Comparison of ENCODE assay signal across 8 cellular contexts in genomic region chr5:36239370-36240293, GRCh38. TPM values are rescaled to one million over a fixed set of nuclear protein-coding genes. Genes with fewer than 3 reads are reported as not detected.
A peak's percentile ranks its signal among the peaks of the same experiment; 100 is the strongest.
DNase-seq lines count a peak whose midpoint lies in the region; ATAC-seq, FAIRE-seq and TF ChIP-seq lines count a peak whose summit lies in the region.

No MANE protein-coding gene starts in this region.

- TF ChIP-seq CTCF in Calu3 (IDR thresholded peaks at IDR 0.05; ENCODE audit: unreplicated experiment) (no peak), endothelial cell of umbilical vein (IDR thresholded peaks at IDR 0.05; ENCODE audit: extremely low read depth in 1 of 2, insufficient read depth in 1 of 2, low read depth in 1 of 2, low read length in 2 of 2) (no peak), pancreas (IDR thresholded peaks at IDR 0.05) (no peak)

- peak overlapping the region; percentile 97 for H3K4me3 Mint-ChIP-seq in Calu3 (ENCODE audit: low read depth, unreplicated experiment)

- DNase-seq in Calu3: no peak
- peak; percentile 34 for DNase-seq in NCI-H526 treated with DMSO at 0.1 percent for 48 hours (lab: John Stamatoyannopoulos, UW)
- no peak for DNase-seq in endothelial cell of umbilical vein (ENCODE audit: low read depth, low spot score)
- peak in 1 of 6 donors; percentile 23 for DNase-seq in pancreas
- DNase-seq in NCI-H1105 treated with DMSO at 0.1 percent for 48 hours (lab: John Stamatoyannopoulos, UW): no peak
- DNase-seq in NCI-H446 treated with DMSO at 0.1 percent for 48 hours (lab: John Stamatoyannopoulos, UW): no peak
- no peak for DNase-seq in H4 (ENCODE audit: low spot score)
- no peak for DNase-seq in NCI-H524 (lab: John Stamatoyannopoulos, UW)

- H3K27me3 ChIP-seq in endothelial cell of umbilical vein (ENCODE audit: control insufficient read depth in 2 of 2, insufficient read depth in 2 of 2, low read length in 2 of 2) (no peaks in the 10 kb centered on the region), pancreas (no peaks in the 10 kb centered on the region)

- no peaks in the 10 kb centered on the region for H4K20me1 ChIP-seq in endothelial cell of umbilical vein (replicated peaks; ENCODE audit: control insufficient read depth, extremely low read depth, insufficient read depth, low read length)

- peaks cover 33% of the 10 kb centered on the region for H3K36me3 Mint-ChIP-seq in Calu3 (ENCODE audit: insufficient read depth, unreplicated experiment)

- no peak overlapping the region for H3K27ac ChIP-seq in endothelial cell of umbilical vein (ENCODE audit: insufficient read depth, low read depth, low read length)
- peak overlapping the region; percentile 66 to 100 (median 99) for H3K27ac ChIP-seq in pancreas

- H3K9me3 ChIP-seq in endothelial cell of umbilical vein (replicated peaks; ENCODE audit: control insufficient read depth, insufficient read depth, low read length) (no peaks in the 10 kb centered on the region), pancreas (no peaks in the 10 kb centered on the region)

- H3K9me1 ChIP-seq in endothelial cell of umbilical vein (replicated peaks; ENCODE audit: control insufficient read depth, extremely low read depth, insufficient read depth, low read length): no peaks in the 10 kb centered on the region

- H3K36me3 ChIP-seq in endothelial cell of umbilical vein (ENCODE audit: control insufficient read depth in 2 of 2, extremely low read depth in 1 of 2, insufficient read depth in 2 of 2, low read length in 2 of 2): no peaks in the 10 kb centered on the region
- no peaks in the 10 kb centered on the region for H3K36me3 ChIP-seq in pancreas

- peak overlapping the region; percentile 15 for H3K27ac Mint-ChIP-seq in Calu3 (ENCODE audit: unreplicated experiment)

- peaks cover 50% of the 10 kb centered on the region for H3K4me1 Mint-ChIP-seq in Calu3 (ENCODE audit: low read depth, unreplicated experiment)

- BruUV-seq in Calu3 (replicated peaks; lab: Mats Ljungman, UMichigan) (TSS peak; percentile 49), endothelial cell of umbilical vein (replicated peaks; lab: Mats Ljungman, UMichigan) (no TSS peak)

- TF ChIP-seq POLR2A in endothelial cell of umbilical vein (IDR thresholded peaks at IDR 0.05; ENCODE audit: low read depth, low read length): no peak

- dilution Hi-C loops in endothelial cell of umbilical vein (cut with MboI; ENCODE audit: extremely low pct_ligation_motif_present, low sequenced_read_pairs): no loop called here

- CTCF ChIA-PET in Calu3 (lab: Charles Lee) (no interaction called here), endothelial cell of umbilical vein (lab: Charles Lee) (interaction anchor here (1.2 to 3.5 kb wide), 6 partner anchors 12 to 160 kb away, joined by 4 to 44 read pairs (median 6); partner anchors contain the start of genes LMBRD2 and SKP2)

- no peaks in the 10 kb centered on the region for H3K9me3 Mint-ChIP-seq in Calu3 (ENCODE audit: low read depth, unreplicated experiment)

- peak in 3 of 4 donors; percentile 5 to 9 (median 5) for ATAC-seq in pancreas

- POLR2A ChIA-PET in endothelial cell of umbilical vein (lab: Charles Lee): no interaction called here

- peaks cover 14% of the 10 kb centered on the region for H3K79me2 ChIP-seq in endothelial cell of umbilical vein (ENCODE audit: control insufficient read depth, insufficient read depth, low read length)

- no peak overlapping the region for H3K9ac ChIP-seq in endothelial cell of umbilical vein (replicated peaks; ENCODE audit: extremely low read depth, insufficient read depth, low read length)

- H3K4me2 ChIP-seq in endothelial cell of umbilical vein (ENCODE audit: insufficient read depth, low read length): peak overlapping the region; percentile 56

- intact Hi-C loops in Calu3 (cut with micrococcal nuclease; ENCODE audit: unreplicated experiment): no loop called here
- intact Hi-C loops in endothelial cell of umbilical vein (cut with micrococcal nuclease): loop anchor here (2.0 to 10.0 kb wide), 4 partner anchors 31 to 638 kb away; partner anchors contain the start of gene NIPBL
- intact Hi-C loops in pancreas (cut with DNase I): no loop called here

- WGBS in pancreas, 2 donors: 13 to 14% methylated on average over 4 of the region's 4 CpGs

- H3K4me1 ChIP-seq in endothelial cell of umbilical vein (ENCODE audit: control insufficient read depth, extremely low read depth, insufficient read depth, low read length) (peaks cover 16% of the 10 kb centered on the region), pancreas (peaks cover 9 to 47% (median 39%) of the 10 kb centered on the region in 3 donors)

- FAIRE-seq in endothelial cell of umbilical vein (lab: Jason Lieb, UNC): no peak
- FAIRE-seq in pancreas (lab: Jason Lieb, UNC): no peak

- no peaks in the 10 kb centered on the region for H3K27me3 Mint-ChIP-seq in Calu3 (ENCODE audit: unreplicated experiment)

- H3K4me3 ChIP-seq in endothelial cell of umbilical vein (replicated peaks in 1 of 3; ENCODE audit: insufficient read depth in 1 of 3, low read depth in 1 of 3, low read length in 3 of 3) (no peak overlapping the region), pancreas (peak overlapping the region in 3 of 4 donors; percentile 87 to 98 (median 98))

- H2AFZ ChIP-seq in endothelial cell of umbilical vein (ENCODE audit: low read depth, low read length): no peak overlapping the region

TF ChIP-seq in endothelial cell of umbilical vein, 7 proteins besides CTCF, POLR2A, EP300 and RAD21:
- TF ChIP-seq JUN (IDR thresholded peaks at IDR 0.05; ENCODE audit: borderline replicate concordance, insufficient read depth, insufficient read length, low read depth) (no peak), MAX (IDR thresholded peaks at IDR 0.05; ENCODE audit: insufficient read depth, insufficient read length) (no peak), FOS (IDR thresholded peaks at IDR 0.05; ENCODE audit: borderline replicate concordance, insufficient read depth, low read length) (no peak), GATA2 (IDR thresholded peaks at IDR 0.05; ENCODE audit: insufficient read depth, insufficient read length, low read depth, low read length) (no peak), EZH2 (IDR thresholded peaks at IDR 0.05; ENCODE audit: borderline replicate concordance, low read depth, low read length, severe bottlenecking) (no peak), MYC (IDR thresholded peaks at IDR 0.05; ENCODE audit: low read depth, low read length) (no peak), POLR2AphosphoS5 (IDR thresholded peaks at IDR 0.05; ENCODE audit: insufficient read depth, low read depth, low read length) (no peak)
TF ChIP-seq in endothelial cell of umbilical vein: peak in this region for 0.

RNA-seq across cellular contexts. Expression of gene NADK2, which starts 2.1 kb away (rescaled TPM):
- total RNA-seq in Calu3 (2022) (18.8 and 21.6 TPM in 2 replicates), endothelial cell of umbilical vein (18.2 and 20.3 TPM in 2 replicates), pancreas (10 to 100 TPM; 25.1 to 34.1 (median 30.5) TPM)
- polyA plus RNA-seq in endothelial cell of umbilical vein (3.6 and 4.0 TPM in 2 replicates), pancreas (10 to 100 TPM in 1 of 2 donors, 1 to 10 TPM in 1; 8.6 to 12.0 TPM)
- polyA plus RNA-seq in endothelial cell of umbilical vein (2011; cell fraction: cytosol; rRNA removed): 5.9 and 6.4 TPM in 2 replicates
- 6.7 and 12.9 TPM in 2 replicates for polyA plus RNA-seq in endothelial cell of umbilical vein (2011; cell fraction: nucleus; rRNA removed)
- 13.9 and 15.1 TPM in 2 replicates for polyA plus RNA-seq in endothelial cell of umbilical vein (2012)
- 11.1 and 16.8 TPM in 2 replicates for polyA minus RNA-seq in endothelial cell of umbilical vein
- polyA minus RNA-seq in endothelial cell of umbilical vein (2011; cell fraction: cytosol; rRNA and poly(A)+ RNA removed): 29.8 TPM
- polyA minus RNA-seq in endothelial cell of umbilical vein (2011; cell fraction: nucleus; rRNA and poly(A)+ RNA removed): 4.8 and 6.7 TPM in 2 replicates
- total RNA-seq in H4 (2014; rRNA removed; shearing (Covaris generic)): 25.9 and 30.4 TPM in 2 replicates

Comparison
In these comparisons a context has a peak if more than half of its experiments do, and no peak if none do; other contexts are left out.
1. H3K4me3 ChIP-seq: peak in pancreas (3 of 4); none in endothelial cell of umbilical vein (0 of 3).